ENCODE assay signal across 11 cellular contexts in genomic region chr6:158707120-158707519, GRCh38. TPM values are rescaled to one million over a fixed set of nuclear protein-coding genes. Genes with fewer than 3 reads are reported as not detected.
DNase-seq lines count a peak whose midpoint lies in the region; ATAC-seq, FAIRE-seq and TF ChIP-seq lines count a peak whose summit lies in the region.
"Had no signal": no experiment of that assay in that cellular context is flagged by ENCODE, and none has a peak within 500 bp of the region (broad histone marks: within the 10 kb centered on the region; RNA-seq: fewer than 3 reads in every experiment).

No MANE protein-coding gene starts in this region.

- POLR2A ChIA-PET in activated CD8-positive, alpha-beta T cell treated with anti-CD3 and anti-CD28 coated beads, Interleukin-2, amount 10 ng/mL, durations not matched to agents 7 days and 5 days (lab: Charles Lee) = no interaction called here

- no peaks in the 10 kb centered on the region for H3K36me3 ChIP-seq in pancreas
- H3K36me3 ChIP-seq: MG63 had no signal

- no peaks in the 10 kb centered on the region for H3K9me3 Mint-ChIP-seq in activated CD8-positive, alpha-beta T cell treated with anti-CD3 and anti-CD28 coated beads, Interleukin-2, amount 10 ng/mL, durations not matched to agents 7 days and 5 days (ENCODE audit: insufficient read depth)
- no peaks in the 10 kb centered on the region for H3K9me3 Mint-ChIP-seq in osteocyte (ENCODE audit: unreplicated experiment)

- no peaks in the 10 kb centered on the region for H3K27me3 Mint-ChIP-seq in activated CD8-positive, alpha-beta T cell treated with anti-CD3 and anti-CD28 coated beads, Interleukin-2, amount 10 ng/mL, durations not matched to agents 7 days and 5 days (ENCODE audit: low read depth)
- no peaks in the 10 kb centered on the region for H3K27me3 Mint-ChIP-seq in osteocyte (ENCODE audit: unreplicated experiment)

- FAIRE-seq in pancreas (lab: Jason Lieb, UNC) = no peak

- peaks cover 44% of the 10 kb centered on the region for H3K36me3 Mint-ChIP-seq in activated CD8-positive, alpha-beta T cell treated with anti-CD3 and anti-CD28 coated beads, Interleukin-2, amount 10 ng/mL, durations not matched to agents 7 days and 5 days (ENCODE audit: low read depth)
- H3K36me3 Mint-ChIP-seq in osteocyte (ENCODE audit: unreplicated experiment) = no peaks in the 10 kb centered on the region

- no peaks in the 10 kb centered on the region for H3K9me3 ChIP-seq in pancreas
- H3K9me3 ChIP-seq: MG63, psoas muscle had no signal

- ATAC-seq in pancreas (peak in 3 of 4 donors; percentile 41 to 62 (median 49)), HG03280 (IDR thresholded peaks at IDR 0.05; ENCODE audit: unreplicated experiment) (no peak), HG03135 (IDR thresholded peaks at IDR 0.05; ENCODE audit: unreplicated experiment) (no peak)
- ATAC-seq in activated CD8-positive, alpha-beta T cell treated with anti-CD3 and anti-CD28 coated beads, Interleukin-2, amount 10 ng/mL, durations not matched to agents 7 days and 5 days = no peak

- WGBS in pancreas, 2 donors = 7% methylated on average over 5 of the region's 5 CpGs

- H3K4me3 Mint-ChIP-seq in activated CD8-positive, alpha-beta T cell treated with anti-CD3 and anti-CD28 coated beads, Interleukin-2, amount 10 ng/mL, durations not matched to agents 7 days and 5 days = no peak overlapping the region
- no peak overlapping the region for H3K4me3 Mint-ChIP-seq in osteocyte (ENCODE audit: unreplicated experiment)

- peaks cover 15 to 20% (median 17%) of the 10 kb centered on the region in 3 donors for H3K4me1 ChIP-seq in pancreas

- no peaks in the 10 kb centered on the region for H3K27me3 ChIP-seq in pancreas
- H3K27me3 ChIP-seq: MG63 had no signal

- CTCF ChIA-PET in activated CD8-positive, alpha-beta T cell treated with anti-CD3 and anti-CD28 coated beads, Interleukin-2, amount 10 ng/mL, durations not matched to agents 7 days and 5 days (lab: Charles Lee) = interaction anchor here (0.9 to 2.4 kb wide), 3 partner anchors 10 to 427 kb away, joined by 4 to 16 read pairs (median 9); no protein-coding TSS in a partner anchor

- no peak overlapping the region for H3K27ac Mint-ChIP-seq in activated CD8-positive, alpha-beta T cell treated with anti-CD3 and anti-CD28 coated beads, Interleukin-2, amount 10 ng/mL, durations not matched to agents 7 days and 5 days
- H3K27ac Mint-ChIP-seq in osteocyte (ENCODE audit: unreplicated experiment) = no peak overlapping the region

- no peak overlapping the region for H3K4me3 ChIP-seq in fibroblast of the aortic adventitia (ENCODE audit: low read depth, low read length)
- no peak overlapping the region for H3K4me3 ChIP-seq in pancreas
- H3K4me3 ChIP-seq: MG63, psoas muscle had no signal

- intact Hi-C loops in pancreas (cut with DNase I) = no loop called here

- DNase-seq in Daoy (ENCODE audit: low read depth) (peak; percentile 54), RKO (ENCODE audit: low spot score) (peak; percentile 38), fibroblast of the aortic adventitia (ENCODE audit: low read depth) (peak; percentile 58), pancreas (no peak), osteocyte (ENCODE audit: extremely low spot score, unreplicated experiment) (no peak)
- DNase-seq in activated CD8-positive, alpha-beta T cell treated with anti-CD3 and anti-CD28 coated beads, Interleukin-2, amount 10 ng/mL, durations not matched to agents 7 days and 5 days = no peak
- DNase-seq: DMS153 had no signal

- no peak for TF ChIP-seq CTCF in fibroblast of the aortic adventitia (IDR thresholded peaks at IDR 0.05; ENCODE audit: insufficient read depth, low read length)
- no peak for TF ChIP-seq CTCF in pancreas (IDR thresholded peaks at IDR 0.05)
- no peak for TF ChIP-seq CTCF in osteocyte (IDR thresholded peaks at IDR 0.05)

- peaks cover 29% of the 10 kb centered on the region for H3K4me1 Mint-ChIP-seq in activated CD8-positive, alpha-beta T cell treated with anti-CD3 and anti-CD28 coated beads, Interleukin-2, amount 10 ng/mL, durations not matched to agents 7 days and 5 days (ENCODE audit: low read depth)
- peaks cover 32% of the 10 kb centered on the region for H3K4me1 Mint-ChIP-seq in osteocyte (ENCODE audit: unreplicated experiment)

- peak overlapping the region in 2 of 4 donors; percentile 24 to 30 for H3K27ac ChIP-seq in pancreas
- H3K27ac ChIP-seq: psoas muscle had no signal

RNA-seq across cellular contexts. Expression of gene SYTL3, which starts 57.3 kb away (rescaled TPM):
- 1.5 and 6.5 TPM in 2 replicates for total RNA-seq in Daoy (2014; rRNA removed; shearing (Covaris generic))
- total RNA-seq in fibroblast of the aortic adventitia (ENCODE audit: low replicate concordance) (1.9 and 10.5 TPM in 2 replicates), pancreas (1 to 10 TPM in 2 of 6 donors, under 1 TPM in 4; 0.28 to 1.9 (median 0.83) TPM), osteocyte (0.31 and 0.48 TPM in 2 replicates)
- polyA plus RNA-seq in pancreas = 1 to 10 TPM in 1 of 2 donors, under 1 TPM in 1; 0.57 to 1.6 TPM
- 10 to 100 TPM; 43.5 to 48.3 TPM for total RNA-seq in activated CD8-positive, alpha-beta T cell treated with anti-CD3 and anti-CD28 coated beads, Interleukin-2, amount 10 ng/mL, durations not matched to agents 7 days and 5 days

Comparison
In these comparisons a context has a peak if more than half of its experiments do, and no peak if none do; other contexts are left out.
1. DNase-seq: peak in Daoy (single experiment), RKO (single experiment) and fibroblast of the aortic adventitia (single experiment); none in pancreas (0 of 6), activated CD8-positive, alpha-beta T cell treated with anti-CD3 and anti-CD28 coated beads, Interleukin-2, amount 10 ng/mL, durations not matched to agents 7 days and 5 days (single experiment) and osteocyte (single experiment).
2. ATAC-seq: peak in pancreas (3 of 4); none in activated CD8-positive, alpha-beta T cell treated with anti-CD3 and anti-CD28 coated beads, Interleukin-2, amount 10 ng/mL, durations not matched to agents 7 days and 5 days (single experiment), HG03280 (single experiment) and HG03135 (single experiment).